In genomic region chr19:35006342-35006998, GRCh38 we compare ENCODE assay signal across 11 cellular contexts. TPM values are rescaled to one million over a fixed set of nuclear protein-coding genes. Genes with fewer than 3 reads are reported as not detected.
A peak's percentile ranks its signal among the peaks of the same experiment; 100 is the strongest.
DNase-seq lines count a peak whose midpoint lies in the region; ATAC-seq and TF ChIP-seq lines count a peak whose summit lies in the region.
"Had no signal": no experiment of that assay in that cellular context is flagged by ENCODE, and none has a peak within 500 bp of the region (broad histone marks: within the 10 kb centered on the region; RNA-seq: fewer than 3 reads in every experiment).

No MANE protein-coding gene starts in this region.

- H3K79me2 ChIP-seq in osteoblast (ENCODE audit: insufficient read depth, low read length) = peaks cover 47% of the 10 kb centered on the region

- peaks cover 47 to 56% of the 10 kb centered on the region in 2 donors for H3K4me1 ChIP-seq in duodenal mucosa (ENCODE audit: control insufficient read depth in 1 of 2, insufficient read depth in 2 of 2, low read length in 2 of 2)
- peaks cover 21% of the 10 kb centered on the region for H3K4me1 ChIP-seq in osteoblast (ENCODE audit: insufficient read depth, low read length)

- peaks cover 49% of the 10 kb centered on the region for H4K20me1 ChIP-seq in osteoblast (ENCODE audit: insufficient read depth, low read length)

- H3K27ac ChIP-seq in duodenal mucosa (ENCODE audit: low read depth, low read length) (peak overlapping the region; percentile 46), osteoblast (ENCODE audit: low read depth, low read length) (peak overlapping the region; percentile 54)

- H3K36me3 ChIP-seq in duodenal mucosa (ENCODE audit: control insufficient read depth in 1 of 2, insufficient read depth in 2 of 2, low read length in 2 of 2) = peaks cover 4 to 31% of the 10 kb centered on the region in 2 donors
- peaks cover 17% of the 10 kb centered on the region for H3K36me3 ChIP-seq in osteoblast (ENCODE audit: insufficient read depth, low read length)

- H3K4me3 ChIP-seq in duodenal mucosa (ENCODE audit: low read depth in 1 of 2, low read length in 2 of 2) (peak overlapping the region in 1 of 2 donors; percentile 9), osteoblast (ENCODE audit: insufficient read depth, low read length) (no peak overlapping the region)

- H2AFZ ChIP-seq in osteoblast (ENCODE audit: low read length) = no peak overlapping the region

- ATAC-seq in HG03432 (IDR thresholded peaks at IDR 0.05; ENCODE audit: unreplicated experiment) (no peak), HG03565 (IDR thresholded peaks at IDR 0.05; ENCODE audit: unreplicated experiment) (no peak), HG03175 (IDR thresholded peaks at IDR 0.05; ENCODE audit: unreplicated experiment) (no peak)

- no peak for TF ChIP-seq CTCF in osteoblast (IDR thresholded peaks at IDR 0.05; ENCODE audit: extremely low read depth, low read depth, low read length)

- in situ Hi-C loops in Caki2 (cut with HindIII; ENCODE audit: low pct_unique_long_range_greater_than_20kb, low sequenced_read_pairs) (no loop called here), KBM-7 (cut with MboI; ENCODE audit: low pct_unique_long_range_greater_than_20kb, low sequenced_read_pairs) (no loop called here)

- no peaks in the 10 kb centered on the region for H3K9me3 ChIP-seq in duodenal mucosa (ENCODE audit: control insufficient read depth in 1 of 2, low read length in 2 of 2)
- H3K9me3 ChIP-seq in osteoblast (ENCODE audit: low read depth, low read length) = no peaks in the 10 kb centered on the region

- DNase-seq in Caki2 (ENCODE audit: low read depth) (peak; percentile 91), LoVo (ENCODE audit: low spot score) (peak; percentile 92), osteoblast (ENCODE audit: insufficient read length, low spot score, missing footprints) (peak; percentile 97), KBM-7 (no peak)
- DNase-seq: caudate nucleus, MV-4-11 had no signal

- peak overlapping the region; percentile 21 for H3K4me2 ChIP-seq in osteoblast (ENCODE audit: insufficient read depth, low read length)

- H3K9ac ChIP-seq in duodenal mucosa (ENCODE audit: low read depth in 1 of 2, low read length in 2 of 2) = peak overlapping the region in 1 of 2 donors; percentile 39

- H3K27me3 ChIP-seq in duodenal mucosa (ENCODE audit: control insufficient read depth in 1 of 2, insufficient read depth in 2 of 2, low read length in 2 of 2) (no peaks in the 10 kb centered on the region), osteoblast (ENCODE audit: insufficient read depth, low read length) (no peaks in the 10 kb centered on the region)

RNA-seq across cellular contexts. Expression of gene GRAMD1A, which starts 6.3 kb away (rescaled TPM):
- 32.8 and 44.9 TPM in 2 replicates for total RNA-seq in Caki2 (2014; rRNA removed; shearing (Covaris generic); ENCODE audit: low replicate concordance)
- total RNA-seq in osteoblast = 29.7 and 33.6 TPM in 2 replicates

RNA-seq across cellular contexts. Expression of gene SCN1B, which starts 23.8 kb away (rescaled TPM):
- total RNA-seq in Caki2 (2014; rRNA removed; shearing (Covaris generic); ENCODE audit: low replicate concordance) = 3.3 and 4.3 TPM in 2 replicates
- 4.7 and 5.6 TPM in 2 replicates for total RNA-seq in osteoblast

RNA-seq across cellular contexts. Expression of gene HPN, which starts 35.1 kb away (rescaled TPM):
- total RNA-seq in Caki2 (2014; rRNA removed; shearing (Covaris generic); ENCODE audit: low replicate concordance) = 0.84 TPM in 1 of 2 replicates, not detected in the other
- total RNA-seq in osteoblast = under 0.01 and 0.29 TPM in 2 replicates
- total RNA-seq: T-helper 1 cell treated with Interleukin-12 subunit alpha and Interleukin-12 subunit beta and Interleukin-4 antibody, amounts not matched to agents 30 ng/mL and 1 ng/mL, for 36 hours had no signal

RNA-seq across cellular contexts. Expression of gene ZNF792, which starts 42.4 kb away (rescaled TPM):
- 3.9 and 6.7 TPM in 2 replicates for total RNA-seq in Caki2 (2014; rRNA removed; shearing (Covaris generic); ENCODE audit: low replicate concordance)
- total RNA-seq in osteoblast = 6.2 TPM in 2 replicates
